ENCODE assay signal across 10 cellular contexts in the genomic region with DNA sequence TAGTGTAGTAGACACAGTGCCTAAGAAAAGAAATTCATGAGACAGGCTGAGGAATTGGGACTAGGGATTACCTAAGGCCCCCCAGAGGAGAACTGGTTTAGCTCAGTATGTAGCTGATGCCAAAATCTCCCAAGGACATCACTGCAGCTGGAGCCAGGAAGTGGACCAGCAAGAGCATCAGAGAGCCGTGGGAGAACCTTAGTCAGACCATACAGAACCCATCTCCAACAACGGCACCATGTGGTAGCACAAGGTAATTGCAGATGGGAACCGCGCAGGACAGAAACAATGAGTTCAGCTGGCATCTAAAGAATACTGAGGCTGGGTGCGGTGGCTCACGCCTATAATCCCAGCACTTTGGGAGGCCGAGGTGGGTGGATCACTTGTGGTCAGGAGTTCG.
DNase-seq lines count a peak whose midpoint lies in the region; TF ChIP-seq lines count a peak whose summit lies in the region.
"Had no signal": no experiment of that assay in that cellular context is flagged by ENCODE, and none has a peak within 500 bp of the region (broad histone marks: within the 10 kb centered on the region; RNA-seq: fewer than 3 reads in every experiment).

No MANE protein-coding gene starts in this region.

- TF ChIP-seq CTCF in epithelial cell of esophagus (IDR thresholded peaks at IDR 0.05; ENCODE audit: insufficient read depth, low read depth, low read length, missing control alignments) (peak; percentile 38), testis (IDR thresholded peaks at IDR 0.05) (peak; percentile 33 to 56 (median 52))

- H3K9me3 ChIP-seq in testis, result no peaks in the 10 kb centered on the region

- H3K36me3 ChIP-seq in testis (ENCODE audit: low read depth, missing control alignments), result no peaks in the 10 kb centered on the region

- CTCF ChIA-PET in activated naive CD4-positive, alpha-beta T cell treated with anti-CD3 and anti-CD28 coated beads for 36 hours (lab: Charles Lee), result interaction anchor here (1.2 kb wide), 1 partner anchor 280 kb away, joined by 3 read pairs; no protein-coding TSS in a partner anchor

- no peak overlapping the region for H3K4me3 Mint-ChIP-seq in activated naive CD4-positive, alpha-beta T cell treated with anti-CD3 and anti-CD28 coated beads for 36 hours
- H3K4me3 Mint-ChIP-seq: activated T-cell treated with anti-CD3 and anti-CD28 coated beads, Interleukin-2, amount 50 U/mL, for 24 hours; effector memory CD8-positive, alpha-beta T cell had no signal

- 52 to 60% methylated on average over 8 of the region's 8 CpGs for WGBS in testis, 2 donors

- no peaks in the 10 kb centered on the region for H3K36me3 Mint-ChIP-seq in activated naive CD4-positive, alpha-beta T cell treated with anti-CD3 and anti-CD28 coated beads for 36 hours (ENCODE audit: low read depth)

- H3K4me1 ChIP-seq in testis, result no peaks in the 10 kb centered on the region

- H3K27me3 ChIP-seq in testis, result no peaks in the 10 kb centered on the region

- H3K27me3 Mint-ChIP-seq in activated naive CD4-positive, alpha-beta T cell treated with anti-CD3 and anti-CD28 coated beads for 36 hours (ENCODE audit: low read depth), result no peaks in the 10 kb centered on the region
- H3K27me3 Mint-ChIP-seq: activated T-cell treated with anti-CD3 and anti-CD28 coated beads, Interleukin-2, amount 50 U/mL, for 24 hours; effector memory CD8-positive, alpha-beta T cell had no signal

- no peak overlapping the region for H3K27ac Mint-ChIP-seq in activated naive CD4-positive, alpha-beta T cell treated with anti-CD3 and anti-CD28 coated beads for 36 hours
- H3K27ac Mint-ChIP-seq: activated T-cell treated with anti-CD3 and anti-CD28 coated beads, Interleukin-2, amount 50 U/mL, for 24 hours; effector memory CD8-positive, alpha-beta T cell had no signal

- H3K27ac ChIP-seq in testis, result no peak overlapping the region

- TF ChIP-seq POLR2A in testis (IDR thresholded peaks at IDR 0.05), result no peak

- H3K4me3 ChIP-seq in epithelial cell of esophagus (ENCODE audit: low read length), result no peak overlapping the region
- no peak overlapping the region for H3K4me3 ChIP-seq in testis

- no peaks in the 10 kb centered on the region for H3K4me1 Mint-ChIP-seq in activated naive CD4-positive, alpha-beta T cell treated with anti-CD3 and anti-CD28 coated beads for 36 hours (ENCODE audit: low read depth)

- DNase-seq in activated naive CD4-positive, alpha-beta T cell treated with anti-CD3 and anti-CD28 coated beads for 36 hours, result peak; percentile 5
- DNase-seq in activated naive CD4-positive, alpha-beta T cell (lab: John Stamatoyannopoulos, UW), result no peak
- DNase-seq in NCI-H748 (lab: John Stamatoyannopoulos, UW; ENCODE audit: unreplicated experiment) (peak; percentile 75), epithelial cell of esophagus (ENCODE audit: low read depth) (peak; percentile 37), testis (peak; percentile 73), posterior vena cava (ENCODE audit: low spot score) (no peak), superior temporal gyrus (ENCODE audit: extremely low spot score) (no peak), NCI-H187 treated with DMSO at 0.1 percent for 48 hours (lab: John Stamatoyannopoulos, UW) (no peak)
- DNase-seq: activated T-cell treated with anti-CD3 and anti-CD28 coated beads, Interleukin-2, amount 50 U/mL, for 24 hours; effector memory CD8-positive, alpha-beta T cell had no signal

- H3K9me3 Mint-ChIP-seq in activated naive CD4-positive, alpha-beta T cell treated with anti-CD3 and anti-CD28 coated beads for 36 hours, result peaks cover 10% of the 10 kb centered on the region

- intact Hi-C loops in activated naive CD4-positive, alpha-beta T cell treated with anti-CD3 and anti-CD28 coated beads for 36 hours (cut with micrococcal nuclease), result no loop called here
- intact Hi-C loops in testis (cut with DNase I; ENCODE audit: low total_unique reads), result no loop called here
- intact Hi-C loops in posterior vena cava (cut with DNase I), result no loop called here

Comparison
In these comparisons a context has a peak if more than half of its experiments do, and no peak if none do; other contexts are left out.
1. DNase-seq: peak in activated naive CD4-positive, alpha-beta T cell treated with anti-CD3 and anti-CD28 coated beads for 36 hours (single experiment), NCI-H748 (single experiment), epithelial cell of esophagus (single experiment) and testis (single experiment); none in activated naive CD4-positive, alpha-beta T cell (0 of 4), posterior vena cava (single experiment), superior temporal gyrus (single experiment) and NCI-H187 treated with DMSO at 0.1 percent for 48 hours (single experiment).